16 cellular contexts compared by ENCODE assay signal in the genomic region with DNA sequence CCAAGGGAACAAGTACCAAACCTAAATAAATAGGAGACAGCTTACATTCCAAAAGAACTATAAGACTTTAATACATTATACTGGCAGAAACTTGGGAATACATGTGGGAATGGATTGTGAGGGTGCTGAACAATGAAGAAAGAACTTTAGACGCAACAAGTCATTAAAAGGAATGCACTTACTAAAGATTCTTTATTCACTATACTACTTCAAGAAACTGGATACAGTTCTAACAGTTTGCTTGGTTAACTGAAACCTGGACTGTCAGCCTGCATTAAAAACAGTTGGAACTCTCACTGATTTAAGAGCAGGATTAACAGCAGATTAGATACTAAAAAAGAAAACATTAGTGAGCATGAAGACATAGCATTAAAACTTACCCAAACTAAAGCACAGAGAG. TPM values are rescaled to one million over a fixed set of nuclear protein-coding genes. Genes with fewer than 3 reads are reported as not detected.
DNase-seq lines count a peak whose midpoint lies in the region; ATAC-seq and TF ChIP-seq lines count a peak whose summit lies in the region.
"Had no signal": no experiment of that assay in that cellular context is flagged by ENCODE, and none has a peak within 500 bp of the region (broad histone marks: within the 10 kb centered on the region; RNA-seq: fewer than 3 reads in every experiment).

No MANE protein-coding gene starts in this region.

- H3T11ph ChIP-seq in H9 (ENCODE audit: low read length), result no peak overlapping the region

- TF ChIP-seq EP300 in transverse colon (IDR thresholded peaks at IDR 0.05; ENCODE audit: low read depth), result no peak

- H3K14ac ChIP-seq in H9 (ENCODE audit: insufficient read depth, low read length), result no peak overlapping the region

- intact Hi-C loops in transverse colon (cut with DNase I; ENCODE audit: low total_unique reads), result no loop called here

- H3K9me3 ChIP-seq in transverse colon, result no peaks in the 10 kb centered on the region
- H3K9me3 ChIP-seq in H9 (ENCODE audit: control insufficient read depth, low read depth, low read length), result no peaks in the 10 kb centered on the region
- H3K9me3 ChIP-seq: pancreas had no signal

- H3K79me2 ChIP-seq in H9 (ENCODE audit: insufficient read depth, low read length), result peaks cover 30% of the 10 kb centered on the region; the same call in 1 of the 2 replicates

- no peaks in the 10 kb centered on the region for H3K23me2 ChIP-seq in H9 (ENCODE audit: insufficient read length, low read depth, low read length, poor library complexity, severe bottlenecking)

- no peak overlapping the region for H2BK20ac ChIP-seq in H9 (ENCODE audit: low read depth, low read length, poor library complexity, severe bottlenecking)

- H3K27ac Mint-ChIP-seq in HFFc6, result peak overlapping the region; percentile 71
- H3K27ac Mint-ChIP-seq in H9, result peak overlapping the region in 1 of 3 experiments; percentile 39; a peak in 1 of 7 replicates
- H3K27ac Mint-ChIP-seq: activated B cell treated with CpG ODN at 0.5 μM for 24 hours; activated T-helper 2 cell treated with anti-CD3 and anti-CD28 coated beads, Interferon-gamma antibody, Interleukin-2, Interleukin-4, amounts not matched to agents 10 μg/mL and 5 μg/mL and 100 μg/mL, durations not matched to agents 14 hours and 24 hours and 36 hours; CD8-positive, alpha-beta T cell; memory B cell had no signal

- no peak for TF ChIP-seq POLR2A in transverse colon (IDR thresholded peaks at IDR 0.05)

- H2AK5ac ChIP-seq in H9 (ENCODE audit: insufficient read length, low read length), result no peak overlapping the region

- peaks cover 3% of the 10 kb centered on the region for H3K79me1 ChIP-seq in H9 (ENCODE audit: insufficient read depth, low read depth, low read length, poor library complexity, severe bottlenecking)

- no peak overlapping the region for H4K91ac ChIP-seq in H9 (ENCODE audit: insufficient read length, low read depth, low read length)

- WGBS in transverse colon (ENCODE audit: low coverage in 1 of 2), 2 donors, result 64 to 66% methylated on average over 1 of the region's 1 CpG
- WGBS in H9 (ENCODE audit: extremely low coverage, insufficient read length, low lambda C conversion rate), result no CpG with 5 or more reads among the region's 1 CpG

- no peak overlapping the region for H3K23ac ChIP-seq in H9 (ENCODE audit: insufficient read length, low read depth, low read length)

- no peaks in the 10 kb centered on the region for H3K27me3 Mint-ChIP-seq in HFFc6 (ENCODE audit: insufficient read depth)
- no peaks in the 10 kb centered on the region for H3K27me3 Mint-ChIP-seq in H9 (ENCODE audit: low read depth)
- H3K27me3 Mint-ChIP-seq: activated B cell treated with CpG ODN at 0.5 μM for 24 hours, memory B cell had no signal

- no peak overlapping the region for H2BK5ac ChIP-seq in H9 (ENCODE audit: insufficient read length, low read length)

- H3K18ac ChIP-seq in H9 (ENCODE audit: insufficient read length, low read depth, low read length), result no peak overlapping the region

- H3K4me3 ChIP-seq in transverse colon, result no peak overlapping the region
- H3K4me3 ChIP-seq: GM12878, pancreas had no signal

- H4K5ac ChIP-seq in H9 (ENCODE audit: insufficient read length, low read depth, low read length), result no peak overlapping the region

- H3K4me1 Mint-ChIP-seq in HFFc6 (ENCODE audit: low read depth), result peaks cover 52% of the 10 kb centered on the region
- peaks cover 26 to 37% of the 10 kb centered on the region in 2 experiments for H3K4me1 Mint-ChIP-seq in H9

- H3K27ac ChIP-seq in transverse colon, result peak overlapping the region in 3 of 4 donors; percentile 1 to 60 (median 30)
- no peak overlapping the region for H3K27ac ChIP-seq in H9 (ENCODE audit: insufficient read length, low read depth, low read length)
- H3K27ac ChIP-seq: pancreas had no signal

- H3K4me1 ChIP-seq in transverse colon, result peaks cover 24 to 63% (median 47%) of the 10 kb centered on the region in 4 donors
- H3K4me1 ChIP-seq in H9 (ENCODE audit: insufficient read depth, low read length), result no peaks in the 10 kb centered on the region

- TF ChIP-seq CTCF in HFFc6 (IDR thresholded peaks at IDR 0.05), result no peak
- no peak for TF ChIP-seq CTCF in transverse colon (IDR thresholded peaks at IDR 0.05)
- TF ChIP-seq CTCF in H9 (conservative IDR thresholded peaks at IDR 0.05), result no peak

- H2BK12ac ChIP-seq in H9 (ENCODE audit: insufficient read length, low read depth, low read length), result no peak overlapping the region

- peak overlapping the region; percentile 31; the same call in 1 of the 2 replicates for H3K4me3 Mint-ChIP-seq in HFFc6
- no peak overlapping the region for H3K4me3 Mint-ChIP-seq in H9
- H3K4me3 Mint-ChIP-seq: activated B cell treated with CpG ODN at 0.5 μM for 24 hours; CD8-positive, alpha-beta T cell; memory B cell had no signal

- H2BK120ac ChIP-seq in H9 (ENCODE audit: low read depth, low read length, poor library complexity, severe bottlenecking), result no peak overlapping the region

- no peak overlapping the region for H3K56ac ChIP-seq in H9 (ENCODE audit: insufficient read length, low read depth, low read length)

- H3K27me3 ChIP-seq in transverse colon (no peaks in the 10 kb centered on the region), H9 (ENCODE audit: insufficient read depth, low read length) (no peaks in the 10 kb centered on the region)
- H3K27me3 ChIP-seq: pancreas had no signal

- no peak overlapping the region for H2AFZ ChIP-seq in H9 (ENCODE audit: low read length)

- H3K36me3 ChIP-seq in transverse colon, result no peaks in the 10 kb centered on the region
- H3K36me3 ChIP-seq: pancreas had no signal

- no peak overlapping the region for H4K8ac ChIP-seq in H9 (replicated peaks; ENCODE audit: insufficient read length, low read depth, low read length)

- H3K4me2 ChIP-seq in H9 (ENCODE audit: insufficient read depth, insufficient read length, low read length), result no peak overlapping the region

- H4K20me1 ChIP-seq in H9 (ENCODE audit: control insufficient read depth, insufficient read depth, insufficient read length), result no peaks in the 10 kb centered on the region

- H3K9ac ChIP-seq in H9 (ENCODE audit: extremely low read depth, insufficient read length, low read length), result no peak overlapping the region

- peaks cover 6% of the 10 kb centered on the region; the same call in 1 of the 2 replicates for H3K36me3 Mint-ChIP-seq in HFFc6 (ENCODE audit: low read depth)
- H3K36me3 Mint-ChIP-seq in H9 (ENCODE audit: insufficient read depth in 1 of 3, low read depth in 3 of 3), result peaks cover 0 to 5% (median 4%) of the 10 kb centered on the region in 3 experiments; a peak in 6 of 7 replicates

- in situ Hi-C loops in transverse colon (cut with MboI; ENCODE audit: low pct_ligation_motif_present in 1 of 4, low pct_unique_long_range_greater_than_20kb in 1 of 4, low sequenced_read_pairs in 3 of 4), result no loop called here

- no peaks in the 10 kb centered on the region for H3K9me3 Mint-ChIP-seq in HFFc6
- H3K9me3 Mint-ChIP-seq in H9, result no peaks in the 10 kb centered on the region
- H3K9me3 Mint-ChIP-seq: activated T-helper 2 cell treated with anti-CD3 and anti-CD28 coated beads, Interferon-gamma antibody, Interleukin-2, Interleukin-4, amounts not matched to agents 10 μg/mL and 5 μg/mL and 100 μg/mL, durations not matched to agents 14 hours and 24 hours and 36 hours; CD8-positive, alpha-beta T cell had no signal

- ATAC-seq in GM21381 (IDR thresholded peaks at IDR 0.05; ENCODE audit: unreplicated experiment), result no peak
- ATAC-seq: CD8-positive, alpha-beta T cell; GM12878 had no signal

- H3K4ac ChIP-seq in H9 (ENCODE audit: low read depth, low read length), result no peak overlapping the region

- peak; percentile 13 for DNase-seq in HFFc6
- DNase-seq in astrocyte of the hippocampus (ENCODE audit: low read depth, low spot score), result peak; percentile 20
- peak; percentile 18 for DNase-seq in iris pigment epithelial cell (ENCODE audit: low read depth)
- DNase-seq in transverse colon, result no peak
- DNase-seq in NCI-H2029 (lab: John Stamatoyannopoulos, UW), result no peak
- no peak for DNase-seq in H9
- DNase-seq: activated B cell treated with CpG ODN at 0.5 μM for 24 hours; CD8-positive, alpha-beta T cell; dermis blood vessel endothelial cell; Karpas-422; NCI-H1436; pancreas had no signal

- no peak overlapping the region for H2BK15ac ChIP-seq in H9 (ENCODE audit: low read depth, low read length)

RNA-seq across cellular contexts. Expression of gene CACUL1, which starts 12.0 kb away (rescaled TPM):
- 10 to 100 TPM; 31.5 to 34.0 (median 32.7) TPM for total RNA-seq in HFFc6 (2021; fragmentation: NEBNext Ultra II Directional; extraction: Animal tissue kit (Norgen Biotek cat#: 25700))
- 10 to 100 TPM; 13.1 to 29.1 (median 23.2) TPM for total RNA-seq in transverse colon
- 38.5 and 45.1 TPM in 2 replicates for total RNA-seq in H9 (2021)

Comparison
In these comparisons a context has a peak if more than half of its experiments do, and no peak if none do; other contexts are left out.
1. DNase-seq: peak in HFFc6 (single experiment), astrocyte of the hippocampus (single experiment) and iris pigment epithelial cell (single experiment); none in transverse colon (single experiment), NCI-H2029 (single experiment) and H9 (single experiment).